Comparison of ENCODE assay signal across 1 cellular context in genomic region chr7:66740980-66741705, GRCh38.
TF ChIP-seq lines count a peak whose summit lies in the region.
"Not testable (repeated sequence)": the region's sequence is repeated elsewhere in the genome, so short reads cannot be mapped to it uniquely, and the experiment has no call there.

No MANE protein-coding gene starts in this region.

TF ChIP-seq in HepG2, 621 proteins besides CTCF, POLR2A, EP300 and RAD21 (continued from another document and continues in another):
- TF ChIP-seq ZNF598 (CRISPR knock-in tag; IDR thresholded peaks at IDR 0.05; ENCODE audit: borderline replicate concordance) (peak; percentile 47; the same call in 1 of the 2 replicates), NFKB2 (CRISPR knock-in tag; IDR thresholded peaks at IDR 0.05; ENCODE audit: borderline replicate concordance) (0 out of 2 replicates have a peak, but pooled peaks have one; percentile 20), ZNF430 (CRISPR knock-in tag; IDR thresholded peaks at IDR 0.05) (peak; percentile 37; the same call in 1 of the 2 replicates), FOXA3 (CRISPR knock-in tag; IDR thresholded peaks at IDR 0.05) (peak; percentile 10; the same call in 1 of the 2 replicates), ZNF343 (CRISPR knock-in tag; IDR thresholded peaks at IDR 0.05) (peak; percentile 34; the same call in 1 of the 2 replicates), ETV6 (CRISPR knock-in tag; conservative IDR thresholded peaks at IDR 0.05) (0 out of 2 replicates have a peak, but pooled peaks have one; percentile 40), SAP130 (CRISPR knock-in tag; IDR thresholded peaks at IDR 0.05; ENCODE audit: low read depth) (peak; percentile 44; the same call in 1 of the 2 replicates), STAG1 (CRISPR knock-in tag; IDR thresholded peaks at IDR 0.05) (peak; percentile 69), MYC (CRISPR knock-in tag; IDR thresholded peaks at IDR 0.05; ENCODE audit: borderline replicate concordance) (0 out of 2 replicates have a peak, but pooled peaks have one; percentile 15), ZNF607 (CRISPR knock-in tag; IDR thresholded peaks at IDR 0.05; ENCODE audit: borderline replicate concordance) (0 out of 2 replicates have a peak, but pooled peaks have one; percentile 34), ZNF687 (CRISPR knock-in tag; IDR thresholded peaks at IDR 0.05) (peak; percentile 8), ZSCAN30 (CRISPR knock-in tag; IDR thresholded peaks at IDR 0.05) (0 out of 2 replicates have a peak, but pooled peaks have one; percentile 47), KDM4B (CRISPR knock-in tag; IDR thresholded peaks at IDR 0.05) (0 out of 2 replicates have a peak, but pooled peaks have one; percentile 13), MAZ (CRISPR knock-in tag; IDR thresholded peaks at IDR 0.05; ENCODE audit: low read depth) (peak; percentile 16; the same call in 1 of the 2 replicates), ZFX (CRISPR knock-in tag; IDR thresholded peaks at IDR 0.05; ENCODE audit: low read depth) (0 out of 2 replicates have a peak, but pooled peaks have one; percentile 39), ZNF501 (CRISPR knock-in tag; IDR thresholded peaks at IDR 0.05) (peak; percentile 76), KDM2A (CRISPR knock-in tag; IDR thresholded peaks at IDR 0.05; ENCODE audit: borderline replicate concordance, low read depth) (peak; percentile 71; the same call in 1 of the 2 replicates), ZNF274 (CRISPR knock-in tag; IDR thresholded peaks at IDR 0.05) (peak; percentile 5; the same call in 1 of the 2 replicates), ZNF777 (CRISPR knock-in tag; IDR thresholded peaks at IDR 0.05) (peak; percentile 95), SALL1 (CRISPR knock-in tag; IDR thresholded peaks at IDR 0.05) (peak; percentile 55), AHR (CRISPR knock-in tag; IDR thresholded peaks at IDR 0.05) (0 out of 2 replicates have a peak, but pooled peaks have one; percentile 15), ZNF709 (CRISPR knock-in tag; IDR thresholded peaks at IDR 0.05) (0 out of 2 replicates have a peak, but pooled peaks have one; percentile 9), RFXANK (CRISPR knock-in tag; IDR thresholded peaks at IDR 0.05) (0 out of 2 replicates have a peak, but pooled peaks have one; percentile 38), HMGXB4 (CRISPR knock-in tag; IDR thresholded peaks at IDR 0.05; ENCODE audit: borderline replicate concordance in 1 of 2, low read depth in 1 of 2) (peak; percentile 42 to 92; a peak in 3 of 4 replicates), RXRB (CRISPR knock-in tag; IDR thresholded peaks at IDR 0.05; ENCODE audit: borderline replicate concordance) (0 out of 2 replicates have a peak, but pooled peaks have one; percentile 5), ZNF234 (CRISPR knock-in tag; conservative IDR thresholded peaks at IDR 0.05) (peak; percentile 88; the same call in 1 of the 2 replicates), NKX3-1 (CRISPR knock-in tag; IDR thresholded peaks at IDR 0.05) (0 out of 2 replicates have a peak, but pooled peaks have one; percentile 49), ZNF749 (CRISPR knock-in tag; IDR thresholded peaks at IDR 0.05; ENCODE audit: borderline replicate concordance) (0 out of 2 replicates have a peak, but pooled peaks have one; percentile 10), PITX1 (CRISPR knock-in tag; IDR thresholded peaks at IDR 0.05) (peak; percentile 71), CCDC6 (CRISPR knock-in tag; IDR thresholded peaks at IDR 0.05) (0 out of 2 replicates have a peak, but pooled peaks have one; percentile 5), CREM (IDR thresholded peaks at IDR 0.05) (0 out of 2 replicates have a peak, but pooled peaks have one; percentile 14), MXD1 (CRISPR knock-in tag; IDR thresholded peaks at IDR 0.05) (0 out of 2 replicates have a peak, but pooled peaks have one; percentile 10), ZNF446 (CRISPR knock-in tag; IDR thresholded peaks at IDR 0.05) (peak; percentile 66; the same call in 1 of the 2 replicates), ZNF597 (CRISPR knock-in tag; IDR thresholded peaks at IDR 0.05) (0 out of 2 replicates have a peak, but pooled peaks have one; percentile 3)
- TF ChIP-seq, protein P1, sequence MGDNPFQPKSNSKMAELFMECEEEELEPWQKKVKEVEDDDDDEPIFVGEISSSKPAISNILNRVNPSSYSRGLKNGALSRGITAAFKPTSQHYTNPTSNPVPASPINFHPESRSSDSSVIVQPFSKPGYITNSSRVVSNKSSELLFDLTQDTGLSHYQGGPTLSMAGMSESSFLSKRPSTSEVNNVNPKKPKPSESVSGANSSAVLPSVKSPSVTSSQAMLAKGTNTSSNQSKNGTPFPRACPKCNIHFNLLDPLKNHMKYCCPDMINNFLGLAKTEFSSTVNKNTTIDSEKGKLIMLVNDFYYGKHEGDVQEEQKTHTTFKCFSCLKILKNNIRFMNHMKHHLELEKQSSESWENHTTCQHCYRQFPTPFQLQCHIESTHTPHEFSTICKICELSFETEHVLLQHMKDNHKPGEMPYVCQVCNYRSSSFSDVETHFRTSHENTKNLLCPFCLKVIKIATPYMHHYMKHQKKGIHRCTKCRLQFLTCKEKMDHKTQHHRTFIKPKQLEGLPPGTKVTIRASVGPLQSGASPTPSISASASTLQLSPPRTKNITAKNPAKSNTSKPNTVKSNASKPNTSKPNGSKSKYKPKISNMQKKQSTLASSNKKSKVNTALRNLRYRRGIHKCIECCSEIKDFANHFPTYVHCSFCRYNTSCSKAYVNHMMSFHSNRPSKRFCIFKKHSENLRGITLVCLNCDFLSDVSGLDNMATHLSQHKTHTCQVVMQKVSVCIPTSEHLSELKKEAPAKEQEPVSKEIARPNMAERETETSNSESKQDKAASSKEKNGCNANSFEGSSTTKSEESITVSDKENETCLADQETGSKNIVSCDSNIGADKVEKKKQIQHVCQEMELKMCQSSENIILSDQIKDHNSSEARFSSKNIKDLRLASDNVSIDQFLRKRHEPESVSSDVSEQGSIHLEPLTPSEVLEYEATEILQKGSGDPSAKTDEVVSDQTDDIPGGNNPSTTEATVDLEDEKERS (CRISPR knock-in tag; IDR thresholded peaks at IDR 0.05): 0 out of 2 replicates have a peak, but pooled peaks have one; percentile 37
- TF ChIP-seq, protein P2, sequence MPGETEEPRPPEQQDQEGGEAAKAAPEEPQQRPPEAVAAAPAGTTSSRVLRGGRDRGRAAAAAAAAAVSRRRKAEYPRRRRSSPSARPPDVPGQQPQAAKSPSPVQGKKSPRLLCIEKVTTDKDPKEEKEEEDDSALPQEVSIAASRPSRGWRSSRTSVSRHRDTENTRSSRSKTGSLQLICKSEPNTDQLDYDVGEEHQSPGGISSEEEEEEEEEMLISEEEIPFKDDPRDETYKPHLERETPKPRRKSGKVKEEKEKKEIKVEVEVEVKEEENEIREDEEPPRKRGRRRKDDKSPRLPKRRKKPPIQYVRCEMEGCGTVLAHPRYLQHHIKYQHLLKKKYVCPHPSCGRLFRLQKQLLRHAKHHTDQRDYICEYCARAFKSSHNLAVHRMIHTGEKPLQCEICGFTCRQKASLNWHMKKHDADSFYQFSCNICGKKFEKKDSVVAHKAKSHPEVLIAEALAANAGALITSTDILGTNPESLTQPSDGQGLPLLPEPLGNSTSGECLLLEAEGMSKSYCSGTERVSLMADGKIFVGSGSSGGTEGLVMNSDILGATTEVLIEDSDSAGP (CRISPR knock-in tag; IDR thresholded peaks at IDR 0.05; ENCODE audit: borderline replicate concordance): peak; percentile 53; the same call in 1 of the 2 replicates
- TF ChIP-seq, protein P3, sequence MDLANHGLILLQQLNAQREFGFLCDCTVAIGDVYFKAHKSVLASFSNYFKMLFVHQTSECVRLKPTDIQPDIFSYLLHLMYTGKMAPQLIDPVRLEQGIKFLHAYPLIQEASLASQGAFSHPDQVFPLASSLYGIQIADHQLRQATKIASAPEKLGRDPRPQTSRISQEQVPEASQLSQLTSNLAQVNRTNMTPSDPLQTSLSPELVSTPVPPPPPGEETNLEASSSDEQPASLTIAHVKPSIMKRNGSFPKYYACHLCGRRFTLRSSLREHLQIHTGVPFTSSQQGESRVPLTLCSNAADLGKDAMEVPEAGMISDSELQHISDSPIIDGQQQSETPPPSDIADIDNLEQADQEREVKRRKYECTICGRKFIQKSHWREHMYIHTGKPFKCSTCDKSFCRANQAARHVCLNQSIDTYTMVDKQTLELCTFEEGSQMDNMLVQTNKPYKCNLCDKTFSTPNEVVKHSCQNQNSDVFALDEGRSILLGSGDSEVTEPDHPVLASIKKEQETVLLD (CRISPR knock-in tag; IDR thresholded peaks at IDR 0.05; ENCODE audit: low read depth): 0 out of 2 replicates have a peak, but pooled peaks have one; percentile 31
- TF ChIP-seq MAZ (IDR thresholded peaks at IDR 0.05; ENCODE audit: borderline replicate concordance, low read depth, low read length); CREM (CRISPR knock-in tag; IDR thresholded peaks at IDR 0.05): not testable (repeated sequence)
- TF ChIP-seq, protein P4, sequence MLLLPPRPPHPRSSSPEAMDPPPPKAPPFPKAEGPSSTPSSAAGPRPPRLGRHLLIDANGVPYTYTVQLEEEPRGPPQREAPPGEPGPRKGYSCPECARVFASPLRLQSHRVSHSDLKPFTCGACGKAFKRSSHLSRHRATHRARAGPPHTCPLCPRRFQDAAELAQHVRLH (CRISPR knock-in tag; IDR thresholded peaks at IDR 0.05; ENCODE audit: borderline replicate concordance, low read depth): peak; percentile 2; the same call in 1 of the 2 replicates
- TF ChIP-seq, protein P5, sequence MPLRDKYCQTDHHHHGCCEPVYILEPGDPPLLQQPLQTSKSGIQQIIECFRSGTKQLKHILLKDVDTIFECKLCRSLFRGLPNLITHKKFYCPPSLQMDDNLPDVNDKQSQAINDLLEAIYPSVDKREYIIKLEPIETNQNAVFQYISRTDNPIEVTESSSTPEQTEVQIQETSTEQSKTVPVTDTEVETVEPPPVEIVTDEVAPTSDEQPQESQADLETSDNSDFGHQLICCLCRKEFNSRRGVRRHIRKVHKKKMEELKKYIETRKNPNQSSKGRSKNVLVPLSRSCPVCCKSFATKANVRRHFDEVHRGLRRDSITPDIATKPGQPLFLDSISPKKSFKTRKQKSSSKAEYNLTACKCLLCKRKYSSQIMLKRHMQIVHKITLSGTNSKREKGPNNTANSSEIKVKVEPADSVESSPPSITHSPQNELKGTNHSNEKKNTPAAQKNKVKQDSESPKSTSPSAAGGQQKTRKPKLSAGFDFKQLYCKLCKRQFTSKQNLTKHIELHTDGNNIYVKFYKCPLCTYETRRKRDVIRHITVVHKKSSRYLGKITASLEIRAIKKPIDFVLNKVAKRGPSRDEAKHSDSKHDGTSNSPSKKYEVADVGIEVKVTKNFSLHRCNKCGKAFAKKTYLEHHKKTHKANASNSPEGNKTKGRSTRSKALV (CRISPR knock-in tag; IDR thresholded peaks at IDR 0.05): peak; percentile 50; the same call in 1 of the 2 replicates
- TF ChIP-seq, protein P6, sequence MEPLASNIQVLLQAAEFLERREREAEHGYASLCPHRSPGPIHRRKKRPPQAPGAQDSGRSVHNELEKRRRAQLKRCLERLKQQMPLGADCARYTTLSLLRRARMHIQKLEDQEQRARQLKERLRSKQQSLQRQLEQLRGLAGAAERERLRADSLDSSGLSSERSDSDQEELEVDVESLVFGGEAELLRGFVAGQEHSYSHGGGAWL (CRISPR knock-in tag; IDR thresholded peaks at IDR 0.05): 0 out of 2 replicates have a peak, but pooled peaks have one; percentile 11
- TF ChIP-seq, protein P7, sequence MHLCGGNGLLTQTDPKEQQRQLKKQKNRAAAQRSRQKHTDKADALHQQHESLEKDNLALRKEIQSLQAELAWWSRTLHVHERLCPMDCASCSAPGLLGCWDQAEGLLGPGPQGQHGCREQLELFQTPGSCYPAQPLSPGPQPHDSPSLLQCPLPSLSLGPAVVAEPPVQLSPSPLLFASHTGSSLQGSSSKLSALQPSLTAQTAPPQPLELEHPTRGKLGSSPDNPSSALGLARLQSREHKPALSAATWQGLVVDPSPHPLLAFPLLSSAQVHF (CRISPR knock-in tag; IDR thresholded peaks at IDR 0.05): 0 out of 2 replicates have a peak, but pooled peaks have one; percentile 13
